ENCODE assay signal across 16 cellular contexts in the genomic region with DNA sequence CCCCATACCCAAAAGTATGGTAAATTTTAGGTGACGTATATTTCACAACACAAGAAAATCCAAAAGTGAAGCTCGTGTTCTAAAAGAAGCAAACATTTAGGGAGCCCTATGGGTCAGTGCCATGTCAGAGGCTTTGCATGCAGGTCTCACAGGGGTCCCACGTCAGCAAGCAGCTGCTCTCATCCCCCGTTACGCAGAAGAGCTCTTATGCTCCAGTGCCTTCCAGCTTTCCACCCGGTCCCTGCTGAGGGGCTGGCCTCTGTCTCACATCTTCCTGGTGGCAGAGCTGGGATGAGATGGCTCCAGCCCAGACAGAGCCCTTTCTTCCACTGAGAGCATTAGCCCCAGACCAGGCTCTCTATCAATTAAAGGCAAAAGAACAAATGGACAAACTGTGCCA.
DNase-seq lines count a peak whose midpoint lies in the region; ATAC-seq and TF ChIP-seq lines count a peak whose summit lies in the region.
"Had no signal": no experiment of that assay in that cellular context is flagged by ENCODE, and none has a peak within 500 bp of the region (broad histone marks: within the 10 kb centered on the region; RNA-seq: fewer than 3 reads in every experiment).

No MANE protein-coding gene starts in this region.

- CTCF ChIA-PET in activated B cell treated with CpG ODN at 0.5 μM for 24 hours (lab: Charles Lee) = interaction anchor here (1.2 kb wide), 1 partner anchor 67 kb away, joined by 4 read pairs; no protein-coding TSS in a partner anchor

- TF ChIP-seq CTCF in activated B cell treated with CpG ODN at 0.5 μM for 24 hours (IDR thresholded peaks at IDR 0.05) = no peak
- TF ChIP-seq CTCF in lower lobe of right lung (IDR thresholded peaks at IDR 0.05) = no peak

- H3K4me1 Mint-ChIP-seq in activated B cell treated with CpG ODN at 0.5 μM for 24 hours = peaks cover 53% of the 10 kb centered on the region
- peaks cover 54% of the 10 kb centered on the region for H3K4me1 Mint-ChIP-seq in stimulated activated memory B cell treated with anti-CD40 and anti-IgM and Interleukin-4, amounts not matched to agents 10 μg/mL and 1 μg/mL and 100 μg/mL, for 72 hours

- DNase-seq in activated B cell treated with CpG ODN at 0.5 μM for 24 hours = no peak
- no peak for DNase-seq in lower lobe of right lung
- no peak for DNase-seq in ecto neural progenitor cell (ENCODE audit: low spot score)
- DNase-seq: activated CD4-positive, alpha-beta T cell treated with anti-CD3 and anti-CD28 coated beads, Interleukin-2, amount 50 U/mL, for 1 hour; activated naive CD4-positive, alpha-beta T cell treated with Interleukin-2 at 50 U/mL for 16 hours; brain microvascular endothelial cell; effector CD8-positive, alpha-beta T cell; H9; kidney; stimulated activated naive CD4-positive, alpha-beta T cell treated with Interleukin-2 at 50 U/mL for 16 hours had no signal

- no peaks in the 10 kb centered on the region for H3K27me3 ChIP-seq in BLaER1 treated with 17β-estradiol and CSF1 and Interleukin-3, amounts not matched to agents 10 nM and 100 nM
- H3K27me3 ChIP-seq in lower lobe of right lung (ENCODE audit: low read depth) = no peaks in the 10 kb centered on the region
- H3K27me3 ChIP-seq: brain microvascular endothelial cell, pancreas had no signal

- no peak for ATAC-seq in activated B cell treated with CpG ODN at 0.5 μM for 24 hours (ENCODE audit: low read depth)
- ATAC-seq in lower lobe of right lung = no peak
- no peak for ATAC-seq in stimulated activated memory B cell treated with anti-CD40 and anti-IgM and Interleukin-4, amounts not matched to agents 10 μg/mL and 1 μg/mL and 100 μg/mL, for 72 hours
- no peak for ATAC-seq in HG02970 (IDR thresholded peaks at IDR 0.05; ENCODE audit: low FRiP score, unreplicated experiment)
- ATAC-seq in HG03521 (IDR thresholded peaks at IDR 0.05; ENCODE audit: unreplicated experiment) = no peak
- ATAC-seq in HG03135 (IDR thresholded peaks at IDR 0.05; ENCODE audit: unreplicated experiment) = no peak

- peak overlapping the region; percentile 77 to 98 (median 93) for H3K4me2 ChIP-seq in BLaER1 treated with 17β-estradiol and CSF1 and Interleukin-3, amounts not matched to agents 10 nM and 100 nM

- peak overlapping the region; percentile 74 to 98 (median 90) for H3K27ac ChIP-seq in BLaER1 treated with 17β-estradiol and CSF1 and Interleukin-3, amounts not matched to agents 10 nM and 100 nM
- H3K27ac ChIP-seq in lower lobe of right lung = peak overlapping the region; percentile 63
- H3K27ac ChIP-seq: brain microvascular endothelial cell, pancreas had no signal

- H3K4me1 ChIP-seq in BLaER1 treated with 17β-estradiol and CSF1 and Interleukin-3, amounts not matched to agents 10 nM and 100 nM = peaks cover 94 to 100% (median 100%) of the 10 kb centered on the region in 10 experiments
- H3K4me1 ChIP-seq in lower lobe of right lung = peaks cover 31% of the 10 kb centered on the region
- H3K4me1 ChIP-seq: pancreas had no signal

- no peak overlapping the region for H3K4me3 Mint-ChIP-seq in activated B cell treated with CpG ODN at 0.5 μM for 24 hours
- no peak overlapping the region for H3K4me3 Mint-ChIP-seq in stimulated activated memory B cell treated with anti-CD40 and anti-IgM and Interleukin-4, amounts not matched to agents 10 μg/mL and 1 μg/mL and 100 μg/mL, for 72 hours
- H3K4me3 Mint-ChIP-seq: H9 had no signal

- no peaks in the 10 kb centered on the region for H3K9me3 Mint-ChIP-seq in activated B cell treated with CpG ODN at 0.5 μM for 24 hours
- H3K9me3 Mint-ChIP-seq in stimulated activated memory B cell treated with anti-CD40 and anti-IgM and Interleukin-4, amounts not matched to agents 10 μg/mL and 1 μg/mL and 100 μg/mL, for 72 hours = no peaks in the 10 kb centered on the region

- H3K9me3 ChIP-seq in BLaER1 treated with 17β-estradiol and CSF1 and Interleukin-3, amounts not matched to agents 10 nM and 100 nM (replicated peaks in 1 of 11) = peaks cover 0 to 15% (median 0%) of the 10 kb centered on the region in 11 experiments; a peak in 8 of 22 replicates
- H3K9me3 ChIP-seq in lower lobe of right lung = no peaks in the 10 kb centered on the region
- H3K9me3 ChIP-seq: pancreas had no signal

- no peaks in the 10 kb centered on the region for H4K20me1 ChIP-seq in BLaER1 treated with 17β-estradiol and CSF1 and Interleukin-3, amounts not matched to agents 10 nM and 100 nM

- POLR2A ChIA-PET in activated B cell treated with CpG ODN at 0.5 μM for 24 hours (lab: Charles Lee) = interaction anchor here (0.8 kb wide), 1 partner anchor 59 kb away, joined by 3 read pairs; no protein-coding TSS in a partner anchor

- H3K36me3 ChIP-seq in BLaER1 treated with 17β-estradiol and CSF1 and Interleukin-3, amounts not matched to agents 10 nM and 100 nM = peaks cover 36 to 51% (median 47%) of the 10 kb centered on the region in 11 experiments
- H3K36me3 ChIP-seq in lower lobe of right lung = peaks cover 96% of the 10 kb centered on the region

- H3K4me3 ChIP-seq in BLaER1 treated with 17β-estradiol and CSF1 and Interleukin-3, amounts not matched to agents 10 nM and 100 nM = peak overlapping the region in 9 of 10 experiments; percentile 13 to 62 (median 38); a peak in 15 of 20 replicates
- peak overlapping the region; percentile 20 for H3K4me3 ChIP-seq in lower lobe of right lung
- H3K4me3 ChIP-seq: pancreas had no signal

- H3K27me3 Mint-ChIP-seq in activated B cell treated with CpG ODN at 0.5 μM for 24 hours = no peaks in the 10 kb centered on the region
- H3K27me3 Mint-ChIP-seq in stimulated activated memory B cell treated with anti-CD40 and anti-IgM and Interleukin-4, amounts not matched to agents 10 μg/mL and 1 μg/mL and 100 μg/mL, for 72 hours = no peaks in the 10 kb centered on the region

- H3K36me3 Mint-ChIP-seq in activated B cell treated with CpG ODN at 0.5 μM for 24 hours (ENCODE audit: low read depth) = peaks cover 83% of the 10 kb centered on the region
- peaks cover 80% of the 10 kb centered on the region for H3K36me3 Mint-ChIP-seq in stimulated activated memory B cell treated with anti-CD40 and anti-IgM and Interleukin-4, amounts not matched to agents 10 μg/mL and 1 μg/mL and 100 μg/mL, for 72 hours

- intact Hi-C loops in activated B cell treated with CpG ODN at 0.5 μM for 24 hours (cut with micrococcal nuclease) = no loop called here
- intact Hi-C loops in lower lobe of right lung (cut with DNase I) = no loop called here

- peak overlapping the region; percentile 71 to 88 (median 78) for H3K9ac ChIP-seq in BLaER1 treated with 17β-estradiol and CSF1 and Interleukin-3, amounts not matched to agents 10 nM and 100 nM

- H3K27ac Mint-ChIP-seq in activated B cell treated with CpG ODN at 0.5 μM for 24 hours = peak overlapping the region; percentile 24
- peak overlapping the region; percentile 65 for H3K27ac Mint-ChIP-seq in stimulated activated memory B cell treated with anti-CD40 and anti-IgM and Interleukin-4, amounts not matched to agents 10 μg/mL and 1 μg/mL and 100 μg/mL, for 72 hours
